In the genomic region with DNA sequence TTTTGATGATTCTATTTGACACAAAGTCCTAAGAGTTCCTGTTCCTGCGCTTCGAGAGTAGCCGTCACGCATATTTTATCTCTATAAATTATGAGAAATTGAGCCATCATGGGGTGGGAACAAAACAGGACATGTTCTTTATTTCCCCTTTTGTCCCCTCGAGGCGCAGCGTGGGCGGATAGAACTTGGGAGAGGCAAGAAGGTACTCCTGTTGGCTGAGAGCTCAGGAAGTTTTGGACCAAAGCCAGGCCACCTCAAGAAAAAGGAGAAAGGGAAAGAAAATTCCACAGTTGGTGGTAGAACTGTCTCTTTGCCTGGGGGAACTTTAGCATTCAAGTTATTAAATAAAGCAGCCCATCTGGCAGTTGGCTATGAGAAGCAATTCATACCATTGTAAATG, we compare ENCODE assay signal across 19 cellular contexts.
"Had no signal": no experiment of that assay in that cellular context is flagged by ENCODE, and none has a peak within 500 bp of the region (broad histone marks: within the 10 kb centered on the region; RNA-seq: fewer than 3 reads in every experiment).

No MANE protein-coding gene starts in this region.

- H3K4me1 ChIP-seq: sigmoid colon, testis, upper lobe of right lung had no signal

- H3K36me3 Mint-ChIP-seq: stimulated activated memory B cell treated with anti-CD40 and anti-IgM and Interleukin-4, amounts not matched to agents 10 μg/mL and 1 μg/mL and 100 μg/mL, for 72 hours had no signal

- H3K27ac ChIP-seq: sigmoid colon, testis, upper lobe of right lung, WERI-Rb-1 had no signal

- H3K27me3 Mint-ChIP-seq: stimulated activated memory B cell treated with anti-CD40 and anti-IgM and Interleukin-4, amounts not matched to agents 10 μg/mL and 1 μg/mL and 100 μg/mL, for 72 hours had no signal

- ATAC-seq: activated naive CD4-positive, alpha-beta T cell treated with anti-CD3 and anti-CD28 coated beads, Interleukin-2, amount 50 U/mL, for 72 hours; stimulated activated memory B cell treated with anti-CD40 and anti-IgM and Interleukin-4, amounts not matched to agents 10 μg/mL and 1 μg/mL and 100 μg/mL, for 72 hours; upper lobe of right lung had no signal

- H3K27me3 ChIP-seq: sigmoid colon, testis, upper lobe of right lung had no signal

- H3K9me3 ChIP-seq: testis, upper lobe of right lung had no signal

- H3K27ac Mint-ChIP-seq: activated naive CD4-positive, alpha-beta T cell treated with anti-CD3 and anti-CD28 coated beads, Interleukin-2, amount 50 U/mL, for 72 hours; activated T-helper 1 cell treated with anti-CD3 and anti-CD28 coated beads, Interleukin-12 subunit alpha, Interleukin-12 subunit beta, Interleukin-2, Interleukin-4 antibody, amounts not matched to agents 30 ng/mL and 10 ng/mL and 1 ng/mL, durations not matched to agents 14 hours and 24 hours and 36 hours; endodermal cell; nephron; stimulated activated memory B cell treated with anti-CD40 and anti-IgM and Interleukin-4, amounts not matched to agents 10 μg/mL and 1 μg/mL and 100 μg/mL, for 72 hours had no signal

- H3K36me3 ChIP-seq: sigmoid colon, upper lobe of right lung, WERI-Rb-1 had no signal

- H3K4me1 Mint-ChIP-seq: nephron; stimulated activated memory B cell treated with anti-CD40 and anti-IgM and Interleukin-4, amounts not matched to agents 10 μg/mL and 1 μg/mL and 100 μg/mL, for 72 hours had no signal

- H3K4me3 Mint-ChIP-seq: activated T-helper 1 cell treated with anti-CD3 and anti-CD28 coated beads, Interleukin-12 subunit alpha, Interleukin-12 subunit beta, Interleukin-2, Interleukin-4 antibody, amounts not matched to agents 30 ng/mL and 10 ng/mL and 1 ng/mL, durations not matched to agents 14 hours and 24 hours and 36 hours; endodermal cell; nephron; stimulated activated memory B cell treated with anti-CD40 and anti-IgM and Interleukin-4, amounts not matched to agents 10 μg/mL and 1 μg/mL and 100 μg/mL, for 72 hours had no signal

- DNase-seq: activated CD4-positive, alpha-beta T cell treated with anti-CD3 and anti-CD28 coated beads, Interleukin-2, amount 50 U/mL, for 48 hours; activated gamma-delta T cell treated with Interleukin-2 at 50 U/mL for 16 hours; activated T-cell treated with anti-CD3 and anti-CD28 coated beads for 4 hours; central memory CD4-positive, alpha-beta T cell; endodermal cell; erythroblast; hypothalamus; islet precursor cell; midbrain; nucleus accumbens; sigmoid colon; stimulated activated CD4-positive, alpha-beta T cell treated with anti-CD3 and anti-CD28 coated beads, Interleukin-4, amount 100 ng/mL, for 24 hours; testis; upper lobe of right lung; WERI-Rb-1 had no signal

- H3K4me3 ChIP-seq: sigmoid colon, testis, upper lobe of right lung had no signal
